Comparison of ENCODE assay signal across 8 cellular contexts in genomic region chr4:87108142-87108546, GRCh38.
DNase-seq lines count a peak whose midpoint lies in the region; ATAC-seq and TF ChIP-seq lines count a peak whose summit lies in the region.

No MANE protein-coding gene starts in this region.

- H3K4me1 Mint-ChIP-seq in effector memory CD8-positive, alpha-beta T cell (ENCODE audit: low read depth in 2 of 2) = peaks cover 19 to 27% of the 10 kb centered on the region in 2 donors

- H3K4me2 ChIP-seq in Karpas-422 (ENCODE audit: low read depth, low read length, poor library complexity, severe bottlenecking) = no peak overlapping the region

- DNase-seq in AG09319 (ENCODE audit: extremely low read depth, low read depth) = peak; percentile 48
- DNase-seq in NB4 (ENCODE audit: low read depth) = peak; percentile 65
- DNase-seq in dorsolateral prefrontal cortex = no peak
- peak; percentile 92 for DNase-seq in myocyte (ENCODE audit: low read depth)
- no peak for DNase-seq in GM19240 (ENCODE audit: insufficient read length, low spot score)
- DNase-seq in Karpas-422 = no peak
- DNase-seq in effector memory CD8-positive, alpha-beta T cell = no peak

- no peak overlapping the region for H3K4me3 ChIP-seq in NB4 (ENCODE audit: low read depth, low read length)
- peak overlapping the region in 3 of 59 donors; percentile 3 to 13 (median 5) for H3K4me3 ChIP-seq in dorsolateral prefrontal cortex
- no peak overlapping the region for H3K4me3 ChIP-seq in Karpas-422 (ENCODE audit: low read length)

- no peaks in the 10 kb centered on the region for H3K4me1 ChIP-seq in Karpas-422 (ENCODE audit: low read length)

- intact Hi-C loops in dorsolateral prefrontal cortex (cut with DNase I) = no loop called here

- no peak overlapping the region for H3K9ac ChIP-seq in Karpas-422 (ENCODE audit: low read length)

- H3K9me3 ChIP-seq in Karpas-422 (ENCODE audit: low read length) = no peaks in the 10 kb centered on the region

- no peak for TF ChIP-seq POLR2A in NB4 (IDR thresholded peaks at IDR 0.05; ENCODE audit: extremely low read depth, insufficient read length)

- ATAC-seq in effector memory CD8-positive, alpha-beta T cell (replicated peaks) = no peak
- no peak for ATAC-seq in HG03025 (IDR thresholded peaks at IDR 0.05; ENCODE audit: low FRiP score, unreplicated experiment)

- no peaks in the 10 kb centered on the region for H3K79me2 ChIP-seq in Karpas-422 (ENCODE audit: low read length)

- peaks cover 43% of the 10 kb centered on the region for H3K36me3 Mint-ChIP-seq in effector memory CD8-positive, alpha-beta T cell (ENCODE audit: insufficient read depth)

- H2AFZ ChIP-seq in Karpas-422 (ENCODE audit: low read length) = no peak overlapping the region

- no peaks in the 10 kb centered on the region for H3K9me2 ChIP-seq in Karpas-422 (replicated peaks; ENCODE audit: insufficient read depth, low read length)

- H3K27me3 ChIP-seq in dorsolateral prefrontal cortex = no peaks in the 10 kb centered on the region
- no peaks in the 10 kb centered on the region for H3K27me3 ChIP-seq in Karpas-422 (ENCODE audit: low read length)

- no peak for TF ChIP-seq CTCF in AG09319 (IDR thresholded peaks at IDR 0.05; ENCODE audit: low read depth, low read length)
- TF ChIP-seq CTCF in NB4 (IDR thresholded peaks at IDR 0.05; ENCODE audit: low read depth, low read length) = no peak
- no peak for TF ChIP-seq CTCF in dorsolateral prefrontal cortex (IDR thresholded peaks at IDR 0.05 in 54 of 56, conservative IDR thresholded peaks at IDR 0.05 in 2 of 56; ENCODE audit: low read depth in 1 of 56, partially characterized antibody in 56 of 56)

- H4K20me1 ChIP-seq in Karpas-422 (ENCODE audit: insufficient read depth, low read depth, low read length) = no peaks in the 10 kb centered on the region

- H3K9me3 Mint-ChIP-seq in effector memory CD8-positive, alpha-beta T cell = no peaks in the 10 kb centered on the region

- no peak overlapping the region for H3K27ac Mint-ChIP-seq in effector memory CD8-positive, alpha-beta T cell

- H3K4me3 Mint-ChIP-seq in effector memory CD8-positive, alpha-beta T cell = no peak overlapping the region

- no peaks in the 10 kb centered on the region for H3K36me3 ChIP-seq in Karpas-422 (ENCODE audit: insufficient read depth, low read length)

- H3K27ac ChIP-seq in dorsolateral prefrontal cortex = peak overlapping the region in 41 of 59 donors; percentile 0 to 70 (median 43)
- H3K27ac ChIP-seq in Karpas-422 (ENCODE audit: low read length) = no peak overlapping the region

- H3K27me3 Mint-ChIP-seq in effector memory CD8-positive, alpha-beta T cell = no peaks in the 10 kb centered on the region

Comparison
In these comparisons a context has a peak if more than half of its experiments do, and no peak if none do; other contexts are left out.
1. DNase-seq: peak in AG09319 (single experiment), NB4 (single experiment) and myocyte (single experiment); none in dorsolateral prefrontal cortex (0 of 10), GM19240 (single experiment), Karpas-422 (single experiment) and effector memory CD8-positive, alpha-beta T cell (0 of 3).